ENCODE assay signal across 1 cellular context in the genomic region with DNA sequence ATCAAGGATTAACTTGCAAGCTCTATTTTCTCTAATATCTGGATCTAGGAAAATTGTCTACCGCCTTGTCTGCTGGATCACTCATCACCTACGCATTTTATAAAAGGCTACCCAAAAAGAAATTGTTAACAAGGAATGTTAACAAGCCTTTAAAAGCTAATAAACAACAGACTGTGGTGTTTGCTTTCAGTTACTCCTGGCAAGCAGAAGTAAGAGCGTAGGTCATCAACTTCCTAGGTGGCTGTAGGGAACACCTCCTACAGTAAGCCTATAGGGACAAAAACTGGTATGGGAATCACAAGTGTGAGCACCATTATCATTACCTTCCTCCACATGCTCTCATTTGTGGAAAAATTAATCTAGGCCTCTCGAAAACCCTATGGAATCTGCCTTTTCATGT.
TF ChIP-seq lines count a peak whose summit lies in the region.
"Not testable (repeated sequence)": the region's sequence is repeated elsewhere in the genome, so short reads cannot be mapped to it uniquely, and the experiment has no call there.

No MANE protein-coding gene starts in this region.

TF ChIP-seq in K562, 482 proteins besides CTCF, POLR2A, EP300 and RAD21:
- TF ChIP-seq, protein P1, sequence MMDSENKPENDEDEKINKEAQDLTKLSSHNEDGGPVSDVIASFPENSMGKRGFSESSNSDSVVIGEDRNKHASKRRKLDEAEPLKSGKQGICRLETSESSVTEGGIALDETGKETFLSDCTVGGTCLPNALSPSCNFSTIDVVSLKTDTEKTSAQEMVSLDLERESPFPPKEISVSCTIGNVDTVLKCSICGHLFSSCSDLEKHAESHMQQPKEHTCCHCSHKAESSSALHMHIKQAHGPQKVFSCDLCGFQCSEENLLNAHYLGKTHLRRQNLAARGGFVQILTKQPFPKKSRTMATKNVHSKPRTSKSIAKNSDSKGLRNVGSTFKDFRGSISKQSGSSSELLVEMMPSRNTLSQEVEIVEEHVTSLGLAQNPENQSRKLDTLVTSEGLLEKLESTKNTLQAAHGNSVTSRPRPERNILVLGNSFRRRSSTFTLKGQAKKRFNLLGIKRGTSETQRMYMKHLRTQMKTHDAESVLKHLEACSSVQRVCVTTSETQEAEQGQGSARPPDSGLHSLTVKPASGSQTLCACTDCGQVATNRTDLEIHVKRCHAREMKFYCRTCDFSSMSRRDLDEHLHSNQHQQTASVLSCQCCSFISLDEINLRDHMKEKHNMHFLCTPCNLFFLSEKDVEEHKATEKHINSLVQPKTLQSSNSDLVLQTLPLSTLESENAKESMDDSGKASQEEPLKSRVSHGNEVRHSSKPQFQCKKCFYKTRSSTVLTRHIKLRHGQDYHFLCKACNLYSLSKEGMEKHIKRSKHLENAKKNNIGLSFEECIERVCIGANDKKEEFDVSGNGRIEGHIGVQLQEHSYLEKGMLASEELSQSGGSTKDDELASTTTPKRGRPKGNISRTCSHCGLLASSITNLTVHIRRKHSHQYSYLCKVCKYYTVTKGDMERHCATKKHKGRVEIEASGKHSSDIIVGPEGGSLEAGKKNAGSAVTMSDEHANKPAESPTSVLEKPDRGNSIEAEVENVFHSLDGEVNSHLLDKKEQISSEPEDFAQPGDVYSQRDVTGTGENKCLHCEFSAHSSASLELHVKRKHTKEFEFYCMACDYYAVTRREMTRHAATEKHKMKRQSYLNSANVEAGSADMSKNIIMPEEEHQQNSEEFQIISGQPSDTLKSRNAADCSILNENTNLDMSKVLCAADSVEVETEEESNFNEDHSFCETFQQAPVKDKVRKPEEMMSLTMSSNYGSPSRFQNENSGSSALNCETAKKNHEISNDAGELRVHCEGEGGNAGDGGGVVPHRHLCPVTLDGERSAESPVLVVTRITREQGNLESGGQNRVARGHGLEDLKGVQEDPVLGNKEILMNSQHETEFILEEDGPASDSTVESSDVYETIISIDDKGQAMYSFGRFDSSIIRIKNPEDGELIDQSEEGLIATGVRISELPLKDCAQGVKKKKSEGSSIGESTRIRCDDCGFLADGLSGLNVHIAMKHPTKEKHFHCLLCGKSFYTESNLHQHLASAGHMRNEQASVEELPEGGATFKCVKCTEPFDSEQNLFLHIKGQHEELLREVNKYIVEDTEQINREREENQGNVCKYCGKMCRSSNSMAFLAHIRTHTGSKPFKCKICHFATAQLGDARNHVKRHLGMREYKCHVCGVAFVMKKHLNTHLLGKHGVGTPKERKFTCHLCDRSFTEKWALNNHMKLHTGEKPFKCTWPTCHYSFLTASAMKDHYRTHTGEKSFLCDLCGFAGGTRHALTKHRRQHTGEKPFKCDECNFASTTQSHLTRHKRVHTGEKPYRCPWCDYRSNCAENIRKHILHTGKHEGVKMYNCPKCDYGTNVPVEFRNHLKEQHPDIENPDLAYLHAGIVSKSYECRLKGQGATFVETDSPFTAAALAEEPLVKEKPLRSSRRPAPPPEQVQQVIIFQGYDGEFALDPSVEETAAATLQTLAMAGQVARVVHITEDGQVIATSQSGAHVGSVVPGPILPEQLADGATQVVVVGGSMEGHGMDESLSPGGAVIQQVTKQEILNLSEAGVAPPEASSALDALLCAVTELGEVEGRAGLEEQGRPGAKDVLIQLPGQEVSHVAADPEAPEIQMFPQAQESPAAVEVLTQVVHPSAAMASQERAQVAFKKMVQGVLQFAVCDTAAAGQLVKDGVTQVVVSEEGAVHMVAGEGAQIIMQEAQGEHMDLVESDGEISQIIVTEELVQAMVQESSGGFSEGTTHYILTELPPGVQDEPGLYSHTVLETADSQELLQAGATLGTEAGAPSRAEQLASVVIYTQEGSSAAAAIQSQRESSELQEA (IDR thresholded peaks at IDR 0.05; ENCODE audit: low read depth): peak; percentile 85
- not testable (repeated sequence) for TF ChIP-seq NR2C2 (CRISPR knock-in tag; IDR thresholded peaks at IDR 0.05)
- peak; percentile 29; the same call in 1 of the 2 replicates for TF ChIP-seq NR2C2 (tag; IDR thresholded peaks at IDR 0.05)
